ENCODE assay signal across 20 cellular contexts in the genomic region with DNA sequence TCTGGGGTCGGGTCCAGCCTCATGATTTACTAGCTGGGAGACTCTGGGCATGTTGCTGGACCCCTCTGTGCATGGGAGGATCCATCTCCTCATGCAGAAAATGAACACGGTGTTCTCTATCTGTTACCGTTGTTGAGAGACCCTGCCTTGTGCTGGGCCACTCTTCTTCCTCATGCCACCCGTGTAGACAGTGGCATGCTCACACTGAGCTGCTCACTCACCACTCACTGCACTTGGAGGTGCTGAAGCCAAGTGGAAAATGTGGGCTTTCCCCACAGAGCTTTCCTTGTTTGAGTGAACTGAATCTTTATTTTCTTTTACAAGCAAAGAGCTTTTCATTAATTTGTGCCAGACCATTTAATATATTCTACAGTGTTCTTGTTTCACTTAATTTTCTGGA.
A peak's percentile ranks its signal among the peaks of the same experiment; 100 is the strongest.
DNase-seq lines count a peak whose midpoint lies in the region; ATAC-seq and TF ChIP-seq lines count a peak whose summit lies in the region.
"Had no signal": no experiment of that assay in that cellular context is flagged by ENCODE, and none has a peak within 500 bp of the region (broad histone marks: within the 10 kb centered on the region; RNA-seq: fewer than 3 reads in every experiment).

No MANE protein-coding gene starts in this region.

- no peaks in the 10 kb centered on the region for H3K4me1 ChIP-seq in right atrium auricular region
- H3K4me1 ChIP-seq in A673 (ENCODE audit: insufficient read depth, low read length, poor library complexity, severe bottlenecking), result no peaks in the 10 kb centered on the region
- no peaks in the 10 kb centered on the region for H3K4me1 ChIP-seq in upper lobe of right lung
- H3K4me1 ChIP-seq: A549, BLaER1 had no signal

- TF ChIP-seq CTCF in right atrium auricular region (IDR thresholded peaks at IDR 0.05), result no peak
- TF ChIP-seq CTCF in A673 (conservative IDR thresholded peaks at IDR 0.05; ENCODE audit: low read depth, low read length), result no peak
- TF ChIP-seq CTCF in upper lobe of right lung (IDR thresholded peaks at IDR 0.05), result no peak

- CTCF ChIA-PET in A673 (lab: Charles Lee), result no interaction called here

- H3K27ac ChIP-seq in right atrium auricular region (no peak overlapping the region), A673 (ENCODE audit: low read depth, low read length, poor library complexity, severe bottlenecking) (no peak overlapping the region), upper lobe of right lung (no peak overlapping the region)
- H3K27ac ChIP-seq: A549, BLaER1, C4-2B, GM23248 had no signal

- POLR2A ChIA-PET in A673 (lab: Charles Lee; ENCODE audit: low non-redundant PET), result no interaction called here

- ATAC-seq in left ventricle myocardium superior (no peak), upper lobe of right lung (no peak), HG02763 (IDR thresholded peaks at IDR 0.05; ENCODE audit: unreplicated experiment) (no peak)
- ATAC-seq: A549; CD8-positive, alpha-beta T cell; GM12878 had no signal

- H3K27me3 ChIP-seq in right atrium auricular region, result no peaks in the 10 kb centered on the region
- H3K27me3 ChIP-seq in A673 (replicated peaks; ENCODE audit: insufficient read depth, low read depth, low read length, poor library complexity), result no peaks in the 10 kb centered on the region
- H3K27me3 ChIP-seq in upper lobe of right lung, result no peaks in the 10 kb centered on the region
- H3K27me3 ChIP-seq: BLaER1 had no signal

- H3K9me3 ChIP-seq in right atrium auricular region (no peaks in the 10 kb centered on the region), A673 (ENCODE audit: low read depth, low read length, poor library complexity, severe bottlenecking) (no peaks in the 10 kb centered on the region), upper lobe of right lung (no peaks in the 10 kb centered on the region)
- H3K9me3 ChIP-seq: A549, BLaER1 had no signal

- DNase-seq in right atrium auricular region (ENCODE audit: low spot score) (peak; percentile 13), left ventricle myocardium superior (no peak), globus pallidus (ENCODE audit: low spot score) (peak; percentile 5), pons (ENCODE audit: low spot score) (peak; percentile 29), A673 (ENCODE audit: low spot score) (no peak), upper lobe of right lung (no peak)
- DNase-seq: 8988T; CD4-positive, CD25-positive, alpha-beta regulatory T cell; CD8-positive, alpha-beta T cell; DMS153; DND-41; GDM1; GM23248; H7; HCEC 1CT had no signal

- no TSS peak for BruUV-seq in A673 (replicated peaks; lab: Mats Ljungman, UMichigan)

- intact Hi-C loops in left ventricle myocardium superior (cut with micrococcal nuclease) (no loop called here), A673 (cut with micrococcal nuclease; ENCODE audit: unreplicated experiment) (no loop called here), upper lobe of right lung (cut with DNase I) (no loop called here)

- H3K36me3 ChIP-seq in right atrium auricular region (no peaks in the 10 kb centered on the region), A673 (ENCODE audit: insufficient read depth, low read length, poor library complexity, severe bottlenecking) (no peaks in the 10 kb centered on the region), upper lobe of right lung (no peaks in the 10 kb centered on the region)
- H3K36me3 ChIP-seq: BLaER1 had no signal

- H3K4me3 ChIP-seq in right atrium auricular region (no peak overlapping the region), A673 (ENCODE audit: low read depth, low read length, poor library complexity, severe bottlenecking) (no peak overlapping the region), upper lobe of right lung (no peak overlapping the region)
- H3K4me3 ChIP-seq: A549, BLaER1, GM12878, GM23248 had no signal

Comparison
In these comparisons a context has a peak if more than half of its experiments do, and no peak if none do; other contexts are left out.
1. DNase-seq: peak in right atrium auricular region (single experiment), globus pallidus (single experiment) and pons (single experiment); none in left ventricle myocardium superior (single experiment), A673 (single experiment) and upper lobe of right lung (single experiment).